27 cellular contexts compared by ENCODE assay signal in genomic region chr11:3956038-3956437, GRCh38.
DNase-seq lines count a peak whose midpoint lies in the region; ATAC-seq lines count a peak whose summit lies in the region.
"Had no signal": no experiment of that assay in that cellular context is flagged by ENCODE, and none has a peak within 500 bp of the region (broad histone marks: within the 10 kb centered on the region; RNA-seq: fewer than 3 reads in every experiment).

No MANE protein-coding gene starts in this region.

- H3K4me3 Mint-ChIP-seq in activated CD8-positive, alpha-beta memory T cell treated with anti-CD3 and anti-CD28 coated beads, Interleukin-2, amount 10 ng/mL, durations not matched to agents 7 days and 5 days = no peak overlapping the region
- H3K4me3 Mint-ChIP-seq in activated T-helper 2 cell treated with anti-CD3 and anti-CD28 coated beads, Interferon-gamma antibody, Interleukin-2, Interleukin-4, amounts not matched to agents 10 μg/mL and 5 μg/mL and 100 μg/mL, durations not matched to agents 14 hours and 24 hours and 36 hours (ENCODE audit: low read depth) = no peak overlapping the region
- peak overlapping the region; percentile 86 for H3K4me3 Mint-ChIP-seq in natural killer cell treated with Interleukin-12 subunit alpha and Interleukin-12 subunit beta and Interleukin-15 and Interleukin-18, amount 100 ng/mL, for 72 hours
- H3K4me3 Mint-ChIP-seq: B cell had no signal

- no peak for ATAC-seq in activated CD8-positive, alpha-beta memory T cell treated with anti-CD3 and anti-CD28 coated beads, Interleukin-2, amount 10 ng/mL, durations not matched to agents 7 days and 5 days
- no peak for ATAC-seq in natural killer cell treated with Interleukin-12 subunit alpha and Interleukin-12 subunit beta and Interleukin-15 and Interleukin-18, amount 100 ng/mL, for 72 hours
- ATAC-seq: pancreas, upper lobe of right lung had no signal

- H3K9me3 Mint-ChIP-seq in activated CD8-positive, alpha-beta memory T cell treated with anti-CD3 and anti-CD28 coated beads, Interleukin-2, amount 10 ng/mL, durations not matched to agents 7 days and 5 days (ENCODE audit: low read depth) = no peaks in the 10 kb centered on the region
- H3K9me3 Mint-ChIP-seq in activated T-helper 2 cell treated with anti-CD3 and anti-CD28 coated beads, Interferon-gamma antibody, Interleukin-2, Interleukin-4, amounts not matched to agents 10 μg/mL and 5 μg/mL and 100 μg/mL, durations not matched to agents 14 hours and 24 hours and 36 hours = no peaks in the 10 kb centered on the region
- H3K9me3 Mint-ChIP-seq in natural killer cell treated with Interleukin-12 subunit alpha and Interleukin-12 subunit beta and Interleukin-15 and Interleukin-18, amount 100 ng/mL, for 72 hours = peaks cover 9% of the 10 kb centered on the region

- peak overlapping the region; percentile 44 for H3K27ac Mint-ChIP-seq in activated CD8-positive, alpha-beta memory T cell treated with anti-CD3 and anti-CD28 coated beads, Interleukin-2, amount 10 ng/mL, durations not matched to agents 7 days and 5 days
- peak overlapping the region; percentile 80 for H3K27ac Mint-ChIP-seq in activated T-helper 2 cell treated with anti-CD3 and anti-CD28 coated beads, Interferon-gamma antibody, Interleukin-2, Interleukin-4, amounts not matched to agents 10 μg/mL and 5 μg/mL and 100 μg/mL, durations not matched to agents 14 hours and 24 hours and 36 hours
- H3K27ac Mint-ChIP-seq in natural killer cell treated with Interleukin-12 subunit alpha and Interleukin-12 subunit beta and Interleukin-15 and Interleukin-18, amount 100 ng/mL, for 72 hours = peak overlapping the region; percentile 95 to 98
- H3K27ac Mint-ChIP-seq: B cell had no signal

- no peak for DNase-seq in activated CD8-positive, alpha-beta memory T cell treated with anti-CD3 and anti-CD28 coated beads, Interleukin-2, amount 10 ng/mL, durations not matched to agents 7 days and 5 days
- no peak for DNase-seq in activated CD8-positive, alpha-beta memory T cell treated with anti-CD3 and anti-CD28 coated beads for 24 hours
- no peak for DNase-seq in activated T-helper 2 cell treated with anti-CD3 and anti-CD28 coated beads, Interferon-gamma antibody, Interleukin-2, Interleukin-4, amounts not matched to agents 10 μg/mL and 5 μg/mL and 100 μg/mL, durations not matched to agents 14 hours and 24 hours and 36 hours (ENCODE audit: low spot score)
- no peak for DNase-seq in natural killer cell treated with Interleukin-12 subunit alpha and Interleukin-12 subunit beta and Interleukin-15 and Interleukin-18, amount 100 ng/mL, for 72 hours (ENCODE audit: low spot score)
- DNase-seq in GF-D8 (lab: John Stamatoyannopoulos, UW) = no peak
- DNase-seq in NCI-H82 treated with DMSO at 0.1 percent for 48 hours (lab: John Stamatoyannopoulos, UW; ENCODE audit: unreplicated experiment) = no peak
- DNase-seq in stimulated activated CD4-positive, alpha-beta T cell treated with anti-CD3 and anti-CD28 coated beads, Interleukin-4, amount 100 ng/mL, for 4 hours = no peak
- DNase-seq: activated CD4-positive, CD25-positive, alpha-beta regulatory T cell treated with anti-CD3 and anti-CD28 coated beads, Interleukin-2, amount 50 U/mL, for 72 hours; activated CD8-positive, alpha-beta memory T cell treated with anti-CD3 and anti-CD28 coated beads, Interleukin-2, amount 50 U/mL, for 4 hours; activated gamma-delta T cell treated with Interleukin-2 at 50 U/mL for 16 hours; DMS153; effector memory CD4-positive, alpha-beta T cell; IMR-90; kidney; NCI-H1092 treated with DMSO at 0.1 percent for 48 hours; NCI-H187; NCI-H526 treated with DMSO at 0.1 percent for 48 hours; pancreas; stimulated activated CD4-positive, alpha-beta T cell treated with anti-CD3 and anti-CD28 coated beads, Interleukin-2, amount 100 ng/mL, for 24 hours; SW 1271; upper lobe of right lung had no signal

- CTCF ChIA-PET in activated CD8-positive, alpha-beta memory T cell treated with anti-CD3 and anti-CD28 coated beads, Interleukin-2, amount 10 ng/mL, durations not matched to agents 7 days and 5 days (lab: Charles Lee) = interaction anchor here (1.6 to 3.0 kb wide), 3 partner anchors 11 to 117 kb away, joined by 7 to 18 read pairs (median 8); partner anchors contain the start of gene STIM1

- peak overlapping the region; percentile 95 for H3K27ac ChIP-seq in KOPT-K1 (ENCODE audit: low read depth, low read length, poor library complexity, severe bottlenecking)
- H3K27ac ChIP-seq: ascending aorta, cardiac muscle cell, coronary artery, pancreas, right atrium auricular region, upper lobe of right lung had no signal

- peaks cover 83% of the 10 kb centered on the region for H3K4me1 Mint-ChIP-seq in activated CD8-positive, alpha-beta memory T cell treated with anti-CD3 and anti-CD28 coated beads, Interleukin-2, amount 10 ng/mL, durations not matched to agents 7 days and 5 days
- H3K4me1 Mint-ChIP-seq in activated T-helper 2 cell treated with anti-CD3 and anti-CD28 coated beads, Interferon-gamma antibody, Interleukin-2, Interleukin-4, amounts not matched to agents 10 μg/mL and 5 μg/mL and 100 μg/mL, durations not matched to agents 14 hours and 24 hours and 36 hours (ENCODE audit: low read depth) = peaks cover 70% of the 10 kb centered on the region
- peaks cover 73 to 74% of the 10 kb centered on the region in 2 donors for H3K4me1 Mint-ChIP-seq in natural killer cell treated with Interleukin-12 subunit alpha and Interleukin-12 subunit beta and Interleukin-15 and Interleukin-18, amount 100 ng/mL, for 72 hours (ENCODE audit: low read depth in 2 of 2)

- no peaks in the 10 kb centered on the region for H3K36me3 ChIP-seq in KOPT-K1 (ENCODE audit: insufficient read depth, low read length)
- H3K36me3 ChIP-seq: ascending aorta, cardiac muscle cell, pancreas, right atrium auricular region, upper lobe of right lung had no signal

- no peaks in the 10 kb centered on the region for H3K27me3 Mint-ChIP-seq in activated CD8-positive, alpha-beta memory T cell treated with anti-CD3 and anti-CD28 coated beads, Interleukin-2, amount 10 ng/mL, durations not matched to agents 7 days and 5 days
- H3K27me3 Mint-ChIP-seq in activated T-helper 2 cell treated with anti-CD3 and anti-CD28 coated beads, Interferon-gamma antibody, Interleukin-2, Interleukin-4, amounts not matched to agents 10 μg/mL and 5 μg/mL and 100 μg/mL, durations not matched to agents 14 hours and 24 hours and 36 hours (ENCODE audit: low read depth) = no peaks in the 10 kb centered on the region
- H3K27me3 Mint-ChIP-seq in natural killer cell treated with Interleukin-12 subunit alpha and Interleukin-12 subunit beta and Interleukin-15 and Interleukin-18, amount 100 ng/mL, for 72 hours = no peaks in the 10 kb centered on the region
- H3K27me3 Mint-ChIP-seq: B cell had no signal

- intact Hi-C loops in activated T-helper 2 cell treated with anti-CD3 and anti-CD28 coated beads, Interferon-gamma antibody, Interleukin-2, Interleukin-4, amounts not matched to agents 10 μg/mL and 5 μg/mL and 100 μg/mL, durations not matched to agents 14 hours and 24 hours and 36 hours (cut with micrococcal nuclease) = no loop called here

- peaks cover 15% of the 10 kb centered on the region for H3K36me3 Mint-ChIP-seq in activated CD8-positive, alpha-beta memory T cell treated with anti-CD3 and anti-CD28 coated beads, Interleukin-2, amount 10 ng/mL, durations not matched to agents 7 days and 5 days
- H3K36me3 Mint-ChIP-seq in activated T-helper 2 cell treated with anti-CD3 and anti-CD28 coated beads, Interferon-gamma antibody, Interleukin-2, Interleukin-4, amounts not matched to agents 10 μg/mL and 5 μg/mL and 100 μg/mL, durations not matched to agents 14 hours and 24 hours and 36 hours (ENCODE audit: low read depth) = peaks cover 23% of the 10 kb centered on the region
- H3K36me3 Mint-ChIP-seq in natural killer cell treated with Interleukin-12 subunit alpha and Interleukin-12 subunit beta and Interleukin-15 and Interleukin-18, amount 100 ng/mL, for 72 hours = peaks cover 6% of the 10 kb centered on the region

- no peaks in the 10 kb centered on the region for H3K9me3 ChIP-seq in KOPT-K1 (ENCODE audit: insufficient read depth, low read length, poor library complexity, severe bottlenecking)
- H3K9me3 ChIP-seq: ascending aorta, pancreas, right atrium auricular region, upper lobe of right lung had no signal

Comparison
In these comparisons a context has a peak if more than half of its experiments do, and no peak if none do; other contexts are left out.
1. H3K27ac Mint-ChIP-seq: peak in every context shown above with its lines; median percentile 96 in natural killer cell treated with Interleukin-12 subunit alpha and Interleukin-12 subunit beta and Interleukin-15 and Interleukin-18, amount 100 ng/mL, for 72 hours; 80 in activated T-helper 2 cell treated with anti-CD3 and anti-CD28 coated beads, Interferon-gamma antibody, Interleukin-2, Interleukin-4, amounts not matched to agents 10 μg/mL and 5 μg/mL and 100 μg/mL, durations not matched to agents 14 hours and 24 hours and 36 hours; 44 in activated CD8-positive, alpha-beta memory T cell treated with anti-CD3 and anti-CD28 coated beads, Interleukin-2, amount 10 ng/mL, durations not matched to agents 7 days and 5 days.